ENCODE assay signal across 20 cellular contexts in the genomic region with DNA sequence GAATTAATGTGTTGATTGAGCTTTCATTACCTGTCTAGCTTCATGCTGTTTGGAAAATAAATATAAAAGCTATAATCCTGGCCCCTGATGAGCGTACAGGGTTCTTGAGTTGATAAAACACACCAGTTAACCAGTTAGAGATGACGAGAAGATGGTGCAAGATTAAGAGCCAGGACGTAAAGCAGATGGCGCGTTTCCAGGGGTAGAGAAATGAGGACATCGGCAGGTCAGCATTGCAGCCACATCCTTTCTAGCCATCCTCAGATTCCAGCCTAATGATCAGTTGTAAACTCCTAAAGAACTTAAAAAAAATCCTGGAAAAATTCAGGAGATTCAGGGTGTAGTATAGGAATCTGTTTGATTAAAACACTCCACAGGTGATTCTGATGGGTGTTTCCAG.
A peak's percentile ranks its signal among the peaks of the same experiment; 100 is the strongest.
DNase-seq lines count a peak whose midpoint lies in the region; TF ChIP-seq lines count a peak whose summit lies in the region.
"Had no signal": no experiment of that assay in that cellular context is flagged by ENCODE, and none has a peak within 500 bp of the region (broad histone marks: within the 10 kb centered on the region; RNA-seq: fewer than 3 reads in every experiment).

No MANE protein-coding gene starts in this region.

- H3K4me3 ChIP-seq in OCI-LY1 (ENCODE audit: low read depth, low read length, poor library complexity, severe bottlenecking) (no peak overlapping the region), esophagus muscularis mucosa (no peak overlapping the region), skeletal muscle cell (ENCODE audit: low read depth, low read length) (no peak overlapping the region)
- H3K4me3 ChIP-seq: GM12878, right lobe of liver, upper lobe of right lung had no signal

- H2AFZ ChIP-seq in OCI-LY1 (ENCODE audit: low read length) = no peak overlapping the region

- peak; percentile 95 for DNase-seq in EL
- DNase-seq in esophagus muscularis mucosa (ENCODE audit: extremely low spot score) = no peak
- DNase-seq in skeletal muscle cell (ENCODE audit: low read depth) = peak; percentile 66
- DNase-seq in endothelial cell (ENCODE audit: low spot score) = no peak
- DNase-seq in NCI-H2107 (lab: John Stamatoyannopoulos, UW) = no peak
- DNase-seq in activated CD4-positive, alpha-beta T cell treated with anti-CD3 and anti-CD28 coated beads for 4 hours = no peak
- DNase-seq: activated CD4-positive, CD25-positive, alpha-beta regulatory T cell treated with anti-CD3 and anti-CD28 coated beads, Interleukin-2, amount 50 U/mL, for 72 hours; activated naive CD4-positive, alpha-beta T cell treated with anti-CD3 and anti-CD28 coated beads for 36 hours; activated T-cell treated with anti-CD3 and anti-CD28 coated beads, Interleukin-2, amount 50 U/mL, for 4 hours; CD8-positive, alpha-beta memory T cell; erythroblast; glutamatergic neuron; Kasumi-1; NCI-H187; nephron progenitor cell; right lobe of liver; substantia nigra; upper lobe of right lung had no signal

- H3K27me3 Mint-ChIP-seq in endothelial cell (ENCODE audit: unreplicated experiment) = no peaks in the 10 kb centered on the region

- H3K9me2 ChIP-seq in OCI-LY1 (ENCODE audit: low read depth, low read length) = no peaks in the 10 kb centered on the region

- peaks cover 4% of the 10 kb centered on the region for H3K36me3 Mint-ChIP-seq in endothelial cell (ENCODE audit: low read depth, unreplicated experiment)
- H3K36me3 Mint-ChIP-seq: CD8-positive, alpha-beta memory T cell had no signal

- no peak for TF ChIP-seq POLR2A in esophagus muscularis mucosa (IDR thresholded peaks at IDR 0.05; ENCODE audit: low read depth)

- no peak overlapping the region for H3K4me3 Mint-ChIP-seq in endothelial cell (ENCODE audit: unreplicated experiment)
- H3K4me3 Mint-ChIP-seq: activated naive CD4-positive, alpha-beta T cell treated with anti-CD3 and anti-CD28 coated beads for 36 hours; activated T-cell treated with anti-CD3 and anti-CD28 coated beads, Interleukin-2, amount 50 U/mL, for 4 hours; CD8-positive, alpha-beta memory T cell; nephron progenitor cell had no signal

- H3K27me3 ChIP-seq in OCI-LY1 (ENCODE audit: insufficient read depth, low read length) (no peaks in the 10 kb centered on the region), esophagus muscularis mucosa (no peaks in the 10 kb centered on the region)
- H3K27me3 ChIP-seq: right lobe of liver, upper lobe of right lung had no signal

- no peak overlapping the region for H3K27ac Mint-ChIP-seq in endothelial cell (ENCODE audit: unreplicated experiment)
- H3K27ac Mint-ChIP-seq: activated naive CD4-positive, alpha-beta T cell treated with anti-CD3 and anti-CD28 coated beads for 36 hours; CD8-positive, alpha-beta memory T cell had no signal

- peaks cover 48% of the 10 kb centered on the region for H3K4me1 ChIP-seq in OCI-LY1 (ENCODE audit: insufficient read depth, low read length, severe bottlenecking)
- peaks cover 56 to 74% (median 65%) of the 10 kb centered on the region in 4 donors for H3K4me1 ChIP-seq in esophagus muscularis mucosa
- H3K4me1 ChIP-seq: right lobe of liver had no signal

- H3K4me2 ChIP-seq in OCI-LY1 (ENCODE audit: low read length) = no peak overlapping the region

- no peaks in the 10 kb centered on the region for H3K36me3 ChIP-seq in OCI-LY1 (ENCODE audit: insufficient read depth, low read length)
- H3K36me3 ChIP-seq in esophagus muscularis mucosa = no peaks in the 10 kb centered on the region
- H3K36me3 ChIP-seq: right lobe of liver, upper lobe of right lung had no signal

- H4K20me1 ChIP-seq in OCI-LY1 (ENCODE audit: insufficient read depth, low read length) = no peaks in the 10 kb centered on the region

- H3F3A ChIP-seq in OCI-LY1 (ENCODE audit: insufficient read depth, low read length) = peaks cover 3% of the 10 kb centered on the region; the same call in 1 of the 2 replicates

- peak overlapping the region; percentile 6 for H3K27ac ChIP-seq in OCI-LY1 (ENCODE audit: low read depth, low read length, poor library complexity, severe bottlenecking)
- H3K27ac ChIP-seq in esophagus muscularis mucosa (replicated peaks in 1 of 4) = peak overlapping the region in 3 of 4 donors; percentile 11 to 86 (median 57)
- H3K27ac ChIP-seq: right lobe of liver, upper lobe of right lung had no signal

- H3K79me2 ChIP-seq in OCI-LY1 (ENCODE audit: insufficient read depth, low read length) = no peaks in the 10 kb centered on the region

- 0 out of 2 replicates have a peak, but pooled peaks cover 2% of the 10 kb centered on the region for H3K9me3 ChIP-seq in OCI-LY1 (ENCODE audit: low read length)
- no peaks in the 10 kb centered on the region for H3K9me3 ChIP-seq in esophagus muscularis mucosa
- H3K9me3 ChIP-seq: right lobe of liver, upper lobe of right lung had no signal

- TF ChIP-seq EP300 in esophagus muscularis mucosa (IDR thresholded peaks at IDR 0.05) = no peak

- H3K4me1 Mint-ChIP-seq in endothelial cell (ENCODE audit: unreplicated experiment) = no peaks in the 10 kb centered on the region

- TF ChIP-seq CTCF in OCI-LY1 (IDR thresholded peaks at IDR 0.05; ENCODE audit: low read length) (no peak), esophagus muscularis mucosa (IDR thresholded peaks at IDR 0.05) (no peak), endothelial cell (IDR thresholded peaks at IDR 0.05; ENCODE audit: unreplicated experiment) (no peak)

- no peaks in the 10 kb centered on the region for H3K9me3 Mint-ChIP-seq in endothelial cell (ENCODE audit: unreplicated experiment)
- H3K9me3 Mint-ChIP-seq: activated naive CD4-positive, alpha-beta T cell treated with anti-CD3 and anti-CD28 coated beads for 36 hours had no signal

- H3K9ac ChIP-seq in OCI-LY1 (ENCODE audit: low read length) = no peak overlapping the region

- intact Hi-C loops in esophagus muscularis mucosa (cut with DNase I) = no loop called here

- WGBS in esophagus muscularis mucosa = 80% methylated on average over 6 of the region's 6 CpGs

Comparison
In these comparisons a context has a peak if more than half of its experiments do, and no peak if none do; other contexts are left out.
1. DNase-seq: peak in EL (single experiment) and skeletal muscle cell (single experiment); none in esophagus muscularis mucosa (single experiment), endothelial cell (single experiment), NCI-H2107 (single experiment) and activated CD4-positive, alpha-beta T cell treated with anti-CD3 and anti-CD28 coated beads for 4 hours (0 of 2).